1 cellular context compared by ENCODE assay signal in genomic region chr11:67787681-67788340, GRCh38.
TF ChIP-seq lines count a peak whose summit lies in the region.

No MANE protein-coding gene starts in this region.

TF ChIP-seq in GM12878, 131 proteins besides CTCF, POLR2A, EP300 and RAD21:
- TF ChIP-seq SPI1 (IDR thresholded peaks at IDR 0.05; ENCODE audit: borderline replicate concordance, insufficient read depth, low read depth, low read length), result 0 out of 2 replicates have a peak, but pooled peaks have one; percentile 23
TF ChIP-seq in GM12878: peak in this region for 1; not testable (repeated sequence) for 130.
